In the genomic region with DNA sequence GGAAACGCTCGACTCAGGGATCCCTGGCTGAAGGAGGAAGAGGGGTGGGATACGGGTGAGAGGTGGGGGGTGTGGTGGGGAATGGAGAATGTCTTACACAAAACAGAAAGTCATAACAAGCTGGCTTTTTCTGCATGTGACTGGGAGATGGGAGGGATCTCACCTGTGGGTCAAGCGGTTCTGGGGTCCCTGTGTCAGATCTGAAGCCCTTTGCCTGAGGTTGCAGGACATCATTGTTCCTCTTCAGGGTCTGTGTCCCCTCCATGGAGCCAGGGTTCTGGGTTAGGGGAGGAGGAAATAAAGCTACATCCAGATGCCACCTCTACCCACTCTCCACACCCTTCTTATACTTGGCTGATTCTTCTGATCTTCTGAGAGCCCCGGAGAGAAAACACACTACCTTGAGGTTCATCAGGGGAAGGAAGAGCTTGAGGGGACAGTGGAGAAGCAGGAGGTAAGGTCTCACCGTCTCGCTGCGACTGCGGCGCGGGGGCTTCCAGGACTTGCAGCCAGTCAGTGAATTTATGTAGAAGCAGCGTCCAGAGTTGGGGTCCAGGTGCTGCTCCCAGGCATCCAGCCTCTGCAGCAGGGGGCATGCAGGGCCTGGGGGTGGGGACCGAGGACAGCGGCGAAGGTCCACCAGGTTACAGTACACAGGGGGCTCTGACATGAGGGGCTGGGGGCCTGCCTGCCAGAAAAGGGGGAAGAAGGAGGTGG, we compare ENCODE assay signal across 9 cellular contexts. TPM values are rescaled to one million over a fixed set of nuclear protein-coding genes. Genes with fewer than 3 reads are reported as not detected.
A peak's percentile ranks its signal among the peaks of the same experiment; 100 is the strongest.
DNase-seq lines count a peak whose midpoint lies in the region; ATAC-seq and FAIRE-seq lines count a peak whose summit lies in the region.
"Had no signal": no experiment of that assay in that cellular context is flagged by ENCODE, and none has a peak within 500 bp of the region (broad histone marks: within the 10 kb centered on the region; RNA-seq: fewer than 3 reads in every experiment).

No MANE protein-coding gene starts in this region.

- peaks cover 79% of the 10 kb centered on the region for H3K4me1 Mint-ChIP-seq in activated CD8-positive, alpha-beta T cell treated with anti-CD3 and anti-CD28 coated beads, Interleukin-2, amount 10 ng/mL, durations not matched to agents 7 days and 5 days (ENCODE audit: low read depth)
- H3K4me1 Mint-ChIP-seq in naive thymus-derived CD8-positive, alpha-beta T cell: peaks cover 53 to 95% (median 87%) of the 10 kb centered on the region in 4 donors

- peak overlapping the region; percentile 96 for H3K4me3 Mint-ChIP-seq in activated CD8-positive, alpha-beta T cell treated with anti-CD3 and anti-CD28 coated beads, Interleukin-2, amount 10 ng/mL, durations not matched to agents 7 days and 5 days
- peak overlapping the region; percentile 94 to 100 (median 98) for H3K4me3 Mint-ChIP-seq in naive thymus-derived CD8-positive, alpha-beta T cell

- H3K27ac Mint-ChIP-seq in activated CD8-positive, alpha-beta T cell treated with anti-CD3 and anti-CD28 coated beads, Interleukin-2, amount 10 ng/mL, durations not matched to agents 7 days and 5 days: peak overlapping the region; percentile 99
- H3K27ac Mint-ChIP-seq in naive thymus-derived CD8-positive, alpha-beta T cell: peak overlapping the region; percentile 97 to 100 (median 100)
- H3K27ac Mint-ChIP-seq: endodermal cell had no signal

- FAIRE-seq in GM19239 (lab: Jason Lieb, UNC): peak; percentile 80

- DNase-seq in GM19239 (ENCODE audit: insufficient read length, low spot score) (no peak), hepatic stellate cell (ENCODE audit: low spot score) (no peak)
- peak; percentile 38 for DNase-seq in activated CD8-positive, alpha-beta T cell treated with anti-CD3 and anti-CD28 coated beads, Interleukin-2, amount 10 ng/mL, durations not matched to agents 7 days and 5 days
- DNase-seq in naive thymus-derived CD8-positive, alpha-beta T cell: peak in 5 of 10 donors; percentile 32 to 70 (median 61)
- DNase-seq: NCI-H146 had no signal

- ATAC-seq in activated CD8-positive, alpha-beta T cell treated with anti-CD3 and anti-CD28 coated beads, Interleukin-2, amount 10 ng/mL, durations not matched to agents 7 days and 5 days: peak; percentile 3
- ATAC-seq in naive thymus-derived CD8-positive, alpha-beta T cell: peak; percentile 21 to 26
- ATAC-seq in GM21528 (IDR thresholded peaks at IDR 0.05; ENCODE audit: low FRiP score, unreplicated experiment) (no peak), HG03135 (IDR thresholded peaks at IDR 0.05; ENCODE audit: unreplicated experiment) (no peak)

- CTCF ChIA-PET in activated CD8-positive, alpha-beta T cell treated with anti-CD3 and anti-CD28 coated beads, Interleukin-2, amount 10 ng/mL, durations not matched to agents 7 days and 5 days (lab: Charles Lee): interaction anchor here (0.5 to 4.7 kb wide), 20 partner anchors 10 to 253 kb away, joined by 3 to 57 read pairs (median 4); partner anchors contain the start of genes GLI1, INHBE and MARS1

- POLR2A ChIA-PET in activated CD8-positive, alpha-beta T cell treated with anti-CD3 and anti-CD28 coated beads, Interleukin-2, amount 10 ng/mL, durations not matched to agents 7 days and 5 days (lab: Charles Lee): interaction anchor here (0.5 to 8.0 kb wide), 9 partner anchors 9 to 1349 kb away, joined by 3 to 74 read pairs (median 11); partner anchors contain the start of genes DDIT3, ESYT1, GLI1 and MARS1
- POLR2A ChIA-PET in naive thymus-derived CD8-positive, alpha-beta T cell (lab: Charles Lee): interaction anchor here (0.6 to 10.3 kb wide), 20 partner anchors 8 to 387 kb away, joined by 3 to 135 read pairs (median 4); partner anchors contain the start of genes DDIT3, GLI1, MARS1 and PIP4K2C

- H3K9me3 Mint-ChIP-seq in activated CD8-positive, alpha-beta T cell treated with anti-CD3 and anti-CD28 coated beads, Interleukin-2, amount 10 ng/mL, durations not matched to agents 7 days and 5 days (ENCODE audit: insufficient read depth): no peaks in the 10 kb centered on the region
- H3K9me3 Mint-ChIP-seq in naive thymus-derived CD8-positive, alpha-beta T cell: no peaks in the 10 kb centered on the region
- H3K9me3 Mint-ChIP-seq: endodermal cell had no signal

- H3K27me3 Mint-ChIP-seq in activated CD8-positive, alpha-beta T cell treated with anti-CD3 and anti-CD28 coated beads, Interleukin-2, amount 10 ng/mL, durations not matched to agents 7 days and 5 days (ENCODE audit: low read depth): no peaks in the 10 kb centered on the region
- no peaks in the 10 kb centered on the region for H3K27me3 Mint-ChIP-seq in naive thymus-derived CD8-positive, alpha-beta T cell

- peaks cover 58% of the 10 kb centered on the region for H3K36me3 Mint-ChIP-seq in activated CD8-positive, alpha-beta T cell treated with anti-CD3 and anti-CD28 coated beads, Interleukin-2, amount 10 ng/mL, durations not matched to agents 7 days and 5 days (ENCODE audit: low read depth)
- H3K36me3 Mint-ChIP-seq in naive thymus-derived CD8-positive, alpha-beta T cell: peaks cover 5 to 39% (median 10%) of the 10 kb centered on the region in 3 donors

RNA-seq across cellular contexts. Expression of gene ARHGAP9, which starts 2.5 kb away (rescaled TPM):
- total RNA-seq in activated CD8-positive, alpha-beta T cell treated with anti-CD3 and anti-CD28 coated beads, Interleukin-2, amount 10 ng/mL, durations not matched to agents 7 days and 5 days: 100 to 1,000 TPM; 243 to 248 TPM
- total RNA-seq in naive thymus-derived CD8-positive, alpha-beta T cell: 100 to 1,000 TPM; 287 to 291 TPM
- 100 to 1,000 TPM; 136 to 240 (median 150) TPM for polyA plus RNA-seq in naive thymus-derived CD8-positive, alpha-beta T cell
- polyA plus RNA-seq: neural cell had no signal

RNA-seq across cellular contexts. Expression of gene MARS1, which starts 10.7 kb away (rescaled TPM):
- 100 to 1,000 TPM; 275 to 291 TPM for total RNA-seq in activated CD8-positive, alpha-beta T cell treated with anti-CD3 and anti-CD28 coated beads, Interleukin-2, amount 10 ng/mL, durations not matched to agents 7 days and 5 days
- 100 to 1,000 TPM; 368 to 386 TPM for total RNA-seq in naive thymus-derived CD8-positive, alpha-beta T cell
- 10 to 100 TPM; 81.0 to 93.5 (median 91.9) TPM for polyA plus RNA-seq in naive thymus-derived CD8-positive, alpha-beta T cell

RNA-seq across cellular contexts. Expression of gene GLI1, which starts 17.6 kb away (rescaled TPM):
- 1 to 10 TPM in 1 of 2 experiments, under 1 TPM in 1; 0.68 to 1.9 TPM for total RNA-seq in activated CD8-positive, alpha-beta T cell treated with anti-CD3 and anti-CD28 coated beads, Interleukin-2, amount 10 ng/mL, durations not matched to agents 7 days and 5 days
- 1 to 10 TPM; 1.9 to 2.7 TPM for total RNA-seq in naive thymus-derived CD8-positive, alpha-beta T cell
- polyA plus RNA-seq in naive thymus-derived CD8-positive, alpha-beta T cell: not detected

RNA-seq across cellular contexts. Expression of gene INHBE, which starts 22.0 kb away (rescaled TPM):
- total RNA-seq in activated CD8-positive, alpha-beta T cell treated with anti-CD3 and anti-CD28 coated beads, Interleukin-2, amount 10 ng/mL, durations not matched to agents 7 days and 5 days: not detected
- not detected for total RNA-seq in naive thymus-derived CD8-positive, alpha-beta T cell
- under 1 TPM in 1 of 3 donors, not detected in 2; 0.16 TPM for polyA plus RNA-seq in naive thymus-derived CD8-positive, alpha-beta T cell

RNA-seq across cellular contexts. Expression of gene INHBC, which starts 42.6 kb away (rescaled TPM):
- not detected for total RNA-seq in activated CD8-positive, alpha-beta T cell treated with anti-CD3 and anti-CD28 coated beads, Interleukin-2, amount 10 ng/mL, durations not matched to agents 7 days and 5 days
- total RNA-seq in naive thymus-derived CD8-positive, alpha-beta T cell: under 1 TPM; 0.18 to 0.19 TPM
- not detected for polyA plus RNA-seq in naive thymus-derived CD8-positive, alpha-beta T cell
- total RNA-seq: endodermal cell had no signal
- polyA plus RNA-seq: neural cell had no signal

Comparison
In these comparisons a context has a peak if more than half of its experiments do, and no peak if none do; other contexts are left out.
1. ATAC-seq: peak in activated CD8-positive, alpha-beta T cell treated with anti-CD3 and anti-CD28 coated beads, Interleukin-2, amount 10 ng/mL, durations not matched to agents 7 days and 5 days (single experiment) and naive thymus-derived CD8-positive, alpha-beta T cell (2 of 2); none in GM21528 (single experiment) and HG03135 (single experiment).